In the genomic region with DNA sequence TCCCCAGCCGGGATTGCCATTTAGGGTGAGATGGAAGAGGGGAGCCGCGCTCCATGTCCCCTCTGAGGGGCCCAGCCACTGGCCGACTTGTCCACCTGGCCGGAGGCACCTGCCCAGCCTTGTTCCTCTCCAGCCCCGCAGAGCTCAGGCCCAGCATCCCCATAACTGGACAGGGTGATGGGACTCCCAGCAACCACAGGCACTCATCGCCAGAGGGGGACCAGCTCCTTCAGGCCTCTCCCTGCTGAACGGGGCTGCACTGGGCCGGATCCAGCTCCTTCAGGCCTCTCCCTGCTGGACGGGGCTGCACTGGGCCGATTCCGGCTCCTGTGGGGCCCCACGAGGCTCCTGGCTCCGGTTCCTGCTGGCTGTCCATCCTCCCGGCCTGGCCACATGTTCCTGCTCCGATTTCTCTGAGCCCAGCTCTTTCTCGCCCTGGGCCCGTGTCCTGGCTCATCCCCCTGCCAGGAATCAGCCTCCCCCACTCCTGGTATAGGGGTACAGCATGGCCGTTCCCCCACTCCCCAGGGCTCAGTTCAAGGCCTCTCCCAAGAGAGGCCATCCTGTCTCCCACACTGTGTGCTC, we compare ENCODE assay signal across 20 cellular contexts. TPM values are rescaled to one million over a fixed set of nuclear protein-coding genes. Genes with fewer than 3 reads are reported as not detected.
"Had no signal": no experiment of that assay in that cellular context is flagged by ENCODE, and none has a peak within 500 bp of the region (broad histone marks: within the 10 kb centered on the region; RNA-seq: fewer than 3 reads in every experiment).

No MANE protein-coding gene starts in this region.

- H3K4me3 ChIP-seq: SJCRH30 had no signal

- ATAC-seq: SK-N-SH treated with all-trans-retinoic acid at 6 μM for 48 hours had no signal

- H3K9me3 ChIP-seq: SJCRH30 had no signal

- H3K27ac ChIP-seq: RWPE1, SJCRH30 had no signal

- H3K4me1 ChIP-seq: SJCRH30 had no signal

- H3K36me3 ChIP-seq: SJCRH30 had no signal

- DNase-seq: KBM-7, MV-4-11, NCI-H1048, NCI-H1417 treated with DMSO at 0.1 percent for 48 hours, NCI-H146, NCI-H1694 treated with DMSO at 0.1 percent for 48 hours, NCI-H1930, NCI-H226, NCI-H446, NCI-H510A, NCI-H524 treated with DMSO at 0.1 percent for 48 hours, NCI-H69, NCI-H774, SHP77 treated with DMSO at 0.1 percent for 48 hours, SJCRH30 had no signal

- H3K27me3 ChIP-seq: SJCRH30 had no signal

RNA-seq across cellular contexts. Expression of a gene that starts 56.1 kb away (rescaled TPM):
- total RNA-seq: HT-29, LHCN-M2, MCF 10A had no signal
